9 cellular contexts compared by ENCODE assay signal in genomic region chr13:101123028-101123427, GRCh38.
"Had no signal": no experiment of that assay in that cellular context is flagged by ENCODE, and none has a peak within 500 bp of the region (broad histone marks: within the 10 kb centered on the region; RNA-seq: fewer than 3 reads in every experiment).

No MANE protein-coding gene starts in this region.

- FAIRE-seq: HepG2 had no signal

- H3K27me3 Mint-ChIP-seq: IgD-negative memory B cell had no signal

- H3K9me3 Mint-ChIP-seq: IgD-negative memory B cell had no signal

- H3K9ac ChIP-seq: KMS-11 had no signal

- H3K27ac Mint-ChIP-seq: IgD-negative memory B cell had no signal

- ATAC-seq: HepG2 had no signal

- H3K4me3 Mint-ChIP-seq: IgD-negative memory B cell had no signal

- H3K36me3 Mint-ChIP-seq: IgD-negative memory B cell had no signal

- DNase-seq: GOT3, H7, HCEC 1CT, Karpas-422, KBM-7 had no signal

- H3K27ac ChIP-seq: HL-60, KMS-11 had no signal
